9 cellular contexts compared by ENCODE assay signal in the genomic region with DNA sequence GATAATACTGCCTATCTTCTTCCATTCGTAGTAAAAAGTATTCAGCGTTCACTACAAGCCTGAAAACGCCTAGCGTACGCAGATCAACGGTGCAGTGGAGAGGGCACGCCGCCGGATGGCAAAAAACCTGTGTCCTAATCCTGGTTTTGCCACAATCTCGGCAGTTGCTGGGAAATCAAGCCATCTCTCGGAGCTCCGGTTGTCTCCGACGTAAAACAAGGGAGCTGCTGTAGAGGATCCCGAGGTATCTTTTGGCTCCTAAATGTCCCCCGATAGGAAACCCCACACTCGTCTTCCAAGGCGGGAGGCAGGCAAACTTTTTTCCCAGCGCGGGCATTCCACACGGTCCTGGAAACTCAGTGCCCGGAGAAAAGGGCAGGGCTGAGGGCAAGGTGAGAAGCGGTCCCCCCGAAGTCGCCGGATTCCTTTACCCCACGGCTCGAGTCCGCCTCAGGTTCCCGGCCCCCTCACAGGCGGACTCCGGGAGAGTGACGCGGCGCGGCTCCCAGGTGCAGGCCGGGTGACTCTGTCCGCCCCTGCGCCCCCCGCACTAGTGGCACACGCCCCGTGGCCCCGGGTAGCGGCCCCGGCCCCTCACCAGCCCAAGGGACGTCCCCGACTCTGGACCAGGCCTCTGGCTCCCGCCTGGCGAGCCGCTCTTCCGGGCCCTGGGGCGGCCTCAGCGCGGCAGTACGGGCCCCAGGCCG. TPM values are rescaled to one million over a fixed set of nuclear protein-coding genes. Genes with fewer than 3 reads are reported as not detected.
DNase-seq lines count a peak whose midpoint lies in the region; ATAC-seq, FAIRE-seq and TF ChIP-seq lines count a peak whose summit lies in the region.
"Had no signal": no experiment of that assay in that cellular context is flagged by ENCODE, and none has a peak within 500 bp of the region (broad histone marks: within the 10 kb centered on the region; RNA-seq: fewer than 3 reads in every experiment).

No MANE protein-coding gene starts in this region.

- 1% methylated on average over 49 to 56 of the region's 56 CpGs for WGBS in small intestine, 3 donors

- FAIRE-seq in small intestine (lab: Jason Lieb, UNC): no peak
- FAIRE-seq: A204.1 had no signal

- H3K27me3 Mint-ChIP-seq in T-helper 17 cell: no peaks in the 10 kb centered on the region

- H3K9me3 ChIP-seq in T-helper 17 cell (ENCODE audit: control insufficient read depth, low read length, poor library complexity, severe bottlenecking) (no peaks in the 10 kb centered on the region), breast epithelium (no peaks in the 10 kb centered on the region), small intestine (ENCODE audit: control insufficient read depth, low read depth) (no peaks in the 10 kb centered on the region)

- intact Hi-C loops in breast epithelium (cut with DNase I; ENCODE audit: low total_unique reads): no loop called here

- H3K4me3 Mint-ChIP-seq in T-helper 17 cell: peak overlapping the region; percentile 84

- H3K4me3 ChIP-seq in breast epithelium: peak overlapping the region; percentile 82 to 91 (median 88)
- H3K4me3 ChIP-seq in small intestine (ENCODE audit: low read depth in 1 of 2, low read length in 2 of 2): peak overlapping the region; percentile 85 to 99

- H3K4me1 ChIP-seq in breast epithelium (no peaks in the 10 kb centered on the region), small intestine (ENCODE audit: control insufficient read depth in 2 of 2, insufficient read depth in 1 of 2, low read depth in 1 of 2, low read length in 1 of 2) (peaks cover 5 to 10% of the 10 kb centered on the region in 2 donors)

- H3K36me3 ChIP-seq in breast epithelium: no peaks in the 10 kb centered on the region
- H3K36me3 ChIP-seq in small intestine (ENCODE audit: control insufficient read depth in 2 of 2, insufficient read depth in 2 of 2, low read length in 2 of 2): no peaks in the 10 kb centered on the region

- peak in 2 of 3 donors; percentile 11 to 39 for TF ChIP-seq CTCF in breast epithelium (IDR thresholded peaks at IDR 0.05)

- DNase-seq in DMS 273 (lab: John Stamatoyannopoulos, UW; ENCODE audit: unreplicated experiment): peak; percentile 65
- no peak for DNase-seq in DMS 273 treated with DMSO at 0.1 percent for 48 hours (lab: John Stamatoyannopoulos, UW)
- DNase-seq in T-helper 17 cell: peak in 2 of 3 donors; percentile 9 to 11
- no peak for DNase-seq in breast epithelium (ENCODE audit: low spot score in 2 of 2)
- DNase-seq in inferior parietal cortex (ENCODE audit: extremely low spot score): peak; percentile 17
- peak; percentile 25 for DNase-seq in small intestine

- H3K27ac ChIP-seq in breast epithelium (peak overlapping the region; percentile 91 to 96), small intestine (ENCODE audit: low read depth in 1 of 2, low read length in 1 of 2) (peak overlapping the region; percentile 68 to 93)

- H3K36me3 Mint-ChIP-seq in T-helper 17 cell (ENCODE audit: low read depth): no peaks in the 10 kb centered on the region

- peaks cover 30% of the 10 kb centered on the region for H3K4me1 Mint-ChIP-seq in T-helper 17 cell

- no peak for TF ChIP-seq POLR2A in breast epithelium (IDR thresholded peaks at IDR 0.05)

- ATAC-seq in HG03460 (IDR thresholded peaks at IDR 0.05; ENCODE audit: unreplicated experiment) (peak; percentile 37), T-helper 17 cell (peak; percentile 22), HG03378 (IDR thresholded peaks at IDR 0.05; ENCODE audit: unreplicated experiment) (no peak)

- H3K27ac Mint-ChIP-seq in T-helper 17 cell: peak overlapping the region; percentile 90

- H3K27me3 ChIP-seq in breast epithelium (no peaks in the 10 kb centered on the region), small intestine (ENCODE audit: control insufficient read depth in 2 of 2, insufficient read depth in 2 of 2, low read length in 2 of 2) (no peaks in the 10 kb centered on the region)

RNA-seq across cellular contexts. Expression of a gene that starts 0.6 kb away (rescaled TPM):
- total RNA-seq in T-helper 17 cell: 10 to 100 TPM; 28.0 to 32.4 TPM
- 10 to 100 TPM; 24.0 to 39.5 (median 29.2) TPM for total RNA-seq in breast epithelium
- 10 to 100 TPM in 2 of 3 donors, 1 to 10 TPM in 1; 9.2 to 11.9 (median 11.0) TPM for polyA plus RNA-seq in small intestine

RNA-seq across cellular contexts. Expression of a gene that starts 19.7 kb away (rescaled TPM):
- total RNA-seq in T-helper 17 cell (1 to 10 TPM; 1.0 to 1.3 TPM), breast epithelium (1 to 10 TPM in 2 of 3 donors, under 1 TPM in 1; 0.66 to 2.6 (median 1.6) TPM)
- polyA plus RNA-seq in small intestine: 10 to 100 TPM in 1 of 3 donors, 1 to 10 TPM in 1, under 1 TPM in 1; 0.89 to 12.7 (median 1.1) TPM

Comparison
In these comparisons a context has a peak if more than half of its experiments do, and no peak if none do; other contexts are left out.
1. DNase-seq: peak in DMS 273 (single experiment), T-helper 17 cell (2 of 3), inferior parietal cortex (single experiment) and small intestine (single experiment); none in DMS 273 treated with DMSO at 0.1 percent for 48 hours (single experiment) and breast epithelium (0 of 2).